In the genomic region with DNA sequence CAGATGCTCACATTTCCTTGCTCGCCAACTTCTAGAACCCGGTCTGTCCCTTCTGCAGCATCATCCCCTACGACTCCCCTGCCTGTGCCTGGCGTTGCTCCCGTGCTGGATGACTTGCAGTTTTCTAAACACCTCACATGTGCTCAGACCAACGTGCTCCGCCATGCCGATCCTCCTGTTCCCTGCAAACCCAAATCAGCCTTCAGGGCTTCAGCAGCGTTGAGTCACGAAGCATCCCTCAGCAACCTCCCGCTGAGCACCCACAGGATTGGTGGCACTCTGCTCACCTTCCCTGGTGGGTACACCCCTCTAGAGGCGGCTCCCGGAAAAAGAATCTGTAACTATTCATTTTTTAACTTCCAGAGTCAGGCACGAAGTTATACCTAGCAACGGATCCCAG, we compare ENCODE assay signal across 21 cellular contexts. TPM values are rescaled to one million over a fixed set of nuclear protein-coding genes. Genes with fewer than 3 reads are reported as not detected.
DNase-seq lines count a peak whose midpoint lies in the region; ATAC-seq, FAIRE-seq and TF ChIP-seq lines count a peak whose summit lies in the region.
"Had no signal": no experiment of that assay in that cellular context is flagged by ENCODE, and none has a peak within 500 bp of the region (broad histone marks: within the 10 kb centered on the region; RNA-seq: fewer than 3 reads in every experiment).

No MANE protein-coding gene starts in this region.

- H4K8ac ChIP-seq in mesenchymal stem cell (ENCODE audit: low read length) = no peak overlapping the region

- H3K4me1 Mint-ChIP-seq in neural progenitor cell = peaks cover 25% of the 10 kb centered on the region
- H3K4me1 Mint-ChIP-seq: activated T-helper 17 cell treated with anti-CD3 and anti-CD28 coated beads, Interleukin-2, amount 50 U/mL, for 72 hours had no signal

- H3K27me3 ChIP-seq in Loucy (ENCODE audit: insufficient read depth, low read length, poor library complexity, severe bottlenecking) (no peaks in the 10 kb centered on the region), bronchial epithelial cell (ENCODE audit: control insufficient read depth, insufficient read depth, low read length) (peaks cover 1% of the 10 kb centered on the region), neural progenitor cell (peaks cover 49% of the 10 kb centered on the region), mesenchymal stem cell (ENCODE audit: control insufficient read depth in 1 of 2, insufficient read depth in 1 of 2, low read length in 2 of 2) (peaks cover 0 to 21% of the 10 kb centered on the region in 2 experiments)
- H3K27me3 ChIP-seq: BLaER1 had no signal

- no peak overlapping the region for H2AK5ac ChIP-seq in mesenchymal stem cell (ENCODE audit: low read length, severe bottlenecking)

- H3K23ac ChIP-seq in mesenchymal stem cell (ENCODE audit: low read length in 2 of 2) = no peak overlapping the region

- no peak overlapping the region for H2BK15ac ChIP-seq in mesenchymal stem cell (ENCODE audit: low read depth, poor library complexity, severe bottlenecking)

- H2AFZ ChIP-seq in Loucy (ENCODE audit: low read length) = 0 out of 2 replicates have a peak overlapping the region, but pooled peaks have one; percentile 9
- H2AFZ ChIP-seq in neural progenitor cell (replicated peaks) = no peak overlapping the region
- no peak overlapping the region for H2AFZ ChIP-seq in mesenchymal stem cell (ENCODE audit: low read depth, low read length)

- no peaks in the 10 kb centered on the region for H4K20me1 ChIP-seq in Loucy (ENCODE audit: insufficient read depth, low read length, poor library complexity, severe bottlenecking)
- no peaks in the 10 kb centered on the region for H4K20me1 ChIP-seq in neural progenitor cell (ENCODE audit: low read depth)
- H4K20me1 ChIP-seq: BLaER1 had no signal

- H3K27ac ChIP-seq in neural progenitor cell (no peak overlapping the region), mesenchymal stem cell (ENCODE audit: low read length, poor library complexity, severe bottlenecking) (no peak overlapping the region)
- H3K27ac ChIP-seq: BLaER1, epithelial cell of prostate, KMS-11, uterus had no signal

- no peak overlapping the region for H2BK12ac ChIP-seq in mesenchymal stem cell (ENCODE audit: low read length in 2 of 2)

- peaks cover 13% of the 10 kb centered on the region for H3K27me3 Mint-ChIP-seq in neural progenitor cell (ENCODE audit: insufficient read depth, low read depth)

- H3K14ac ChIP-seq in mesenchymal stem cell (ENCODE audit: low read length in 2 of 2) = no peak overlapping the region

- no peak overlapping the region for H3K27ac Mint-ChIP-seq in neural progenitor cell
- H3K27ac Mint-ChIP-seq: activated T-helper 17 cell treated with anti-CD3 and anti-CD28 coated beads, Interleukin-2, amount 50 U/mL, for 72 hours; dendritic cell treated with granulocyte-macrophage colony-stimulating factor and Interleukin-4, amounts not matched to agents 40 ng/mL and 50 ng/mL, for 4 days had no signal

- H3K79me1 ChIP-seq in mesenchymal stem cell (replicated peaks; ENCODE audit: low read length, poor library complexity, severe bottlenecking) = no peaks in the 10 kb centered on the region

- TF ChIP-seq CTCF in Loucy (conservative IDR thresholded peaks at IDR 0.05; ENCODE audit: low read length) (no peak), bronchial epithelial cell (IDR thresholded peaks at IDR 0.05; ENCODE audit: insufficient read depth, low read length, severe bottlenecking) (no peak), neural progenitor cell (IDR thresholded peaks at IDR 0.05) (no peak)

- H4K91ac ChIP-seq in mesenchymal stem cell (ENCODE audit: low read length) = no peak overlapping the region

- H3K79me2 ChIP-seq in Loucy (ENCODE audit: insufficient read depth, low read length) (no peaks in the 10 kb centered on the region), neural progenitor cell (ENCODE audit: low read depth) (no peaks in the 10 kb centered on the region)

- H2BK120ac ChIP-seq in mesenchymal stem cell (ENCODE audit: low read depth, low read length) = no peak overlapping the region

- H3K4me3 ChIP-seq in Loucy (ENCODE audit: low read length, poor library complexity, severe bottlenecking) = no peak overlapping the region
- H3K4me3 ChIP-seq in bronchial epithelial cell (ENCODE audit: low read depth, low read length) = no peak overlapping the region
- H3K4me3 ChIP-seq in neural progenitor cell = no peak overlapping the region
- no peak overlapping the region for H3K4me3 ChIP-seq in mesenchymal stem cell (ENCODE audit: insufficient read depth in 1 of 2, low read depth in 1 of 2, low read length in 2 of 2)
- H3K4me3 ChIP-seq: BLaER1, uterus had no signal

- H3K4me3 Mint-ChIP-seq in neural progenitor cell = no peak overlapping the region
- H3K4me3 Mint-ChIP-seq: activated T-helper 17 cell treated with anti-CD3 and anti-CD28 coated beads, Interleukin-2, amount 50 U/mL, for 72 hours; brain; dendritic cell treated with granulocyte-macrophage colony-stimulating factor and Interleukin-4, amounts not matched to agents 40 ng/mL and 50 ng/mL, for 4 days had no signal

- peak in 2 of 3 experiments; percentile 60 to 72 for DNase-seq in NCI-H1417 (lab: John Stamatoyannopoulos, UW)
- no peak for DNase-seq in NCI-H1417 treated with DMSO at 0.1 percent for 48 hours (lab: John Stamatoyannopoulos, UW)
- peak; percentile 26 for DNase-seq in bronchial epithelial cell (ENCODE audit: low read depth)
- DNase-seq in neural progenitor cell (ENCODE audit: low spot score) = peak; percentile 40
- DNase-seq in mesenchymal stem cell = no peak
- no peak for DNase-seq in HPDE6-E6E7 (ENCODE audit: extremely low spot score)
- DNase-seq: 8988T; activated CD4-positive, alpha-beta T cell treated with anti-CD3 and anti-CD28 coated beads for 1 hour; T1000 had no signal

- H3K4me2 ChIP-seq in Loucy (ENCODE audit: low read depth, low read length, poor library complexity, severe bottlenecking) (peak overlapping the region; percentile 12), neural progenitor cell (no peak overlapping the region), mesenchymal stem cell (ENCODE audit: low read length, poor library complexity, severe bottlenecking) (no peak overlapping the region)
- H3K4me2 ChIP-seq: BLaER1, KMS-11 had no signal

- H3K18ac ChIP-seq in mesenchymal stem cell (ENCODE audit: low read depth in 1 of 2, low read length in 2 of 2) = no peak overlapping the region

- peaks cover 32% of the 10 kb centered on the region for H3K9me3 Mint-ChIP-seq in neural progenitor cell
- H3K9me3 Mint-ChIP-seq: activated T-helper 17 cell treated with anti-CD3 and anti-CD28 coated beads, Interleukin-2, amount 50 U/mL, for 72 hours; dendritic cell treated with granulocyte-macrophage colony-stimulating factor and Interleukin-4, amounts not matched to agents 40 ng/mL and 50 ng/mL, for 4 days had no signal

- H3K9me2 ChIP-seq in Loucy (replicated peaks; ENCODE audit: low read depth, low read length) = no peaks in the 10 kb centered on the region

- H3K4me1 ChIP-seq in Loucy (ENCODE audit: insufficient read depth, low read length, poor library complexity, severe bottlenecking) (no peaks in the 10 kb centered on the region), neural progenitor cell (no peaks in the 10 kb centered on the region), mesenchymal stem cell (ENCODE audit: control insufficient read depth, insufficient read depth, low read depth, low read length) (peaks cover 2% of the 10 kb centered on the region)

- no peaks in the 10 kb centered on the region for H3K36me3 ChIP-seq in Loucy (ENCODE audit: insufficient read depth, low read length)
- H3K36me3 ChIP-seq in bronchial epithelial cell (ENCODE audit: control insufficient read depth, insufficient read depth, low read length) = no peaks in the 10 kb centered on the region
- no peaks in the 10 kb centered on the region for H3K36me3 ChIP-seq in neural progenitor cell
- H3K36me3 ChIP-seq in mesenchymal stem cell (ENCODE audit: control insufficient read depth in 1 of 2, insufficient read depth in 2 of 2, low read depth in 1 of 2, low read length in 2 of 2) = no peaks in the 10 kb centered on the region
- H3K36me3 ChIP-seq: BLaER1, uterus had no signal

- H3K9ac ChIP-seq in Loucy (ENCODE audit: low read depth, low read length, poor library complexity, severe bottlenecking) (no peak overlapping the region), neural progenitor cell (no peak overlapping the region), mesenchymal stem cell (ENCODE audit: low read length) (no peak overlapping the region)
- H3K9ac ChIP-seq: BLaER1, KMS-11 had no signal

- H2BK5ac ChIP-seq in mesenchymal stem cell (ENCODE audit: low read depth, low read length, poor library complexity, severe bottlenecking) = no peak overlapping the region

- no peaks in the 10 kb centered on the region for H3K9me3 ChIP-seq in Loucy (ENCODE audit: insufficient read depth, low read depth, low read length)
- no peaks in the 10 kb centered on the region for H3K9me3 ChIP-seq in neural progenitor cell (ENCODE audit: low read depth)
- no peaks in the 10 kb centered on the region for H3K9me3 ChIP-seq in mesenchymal stem cell (ENCODE audit: control insufficient read depth, low read length)
- H3K9me3 ChIP-seq: BLaER1, uterus had no signal

- 62% methylated on average over 13 of the region's 15 CpGs for WGBS in mesenchymal stem cell

- H3K4ac ChIP-seq in mesenchymal stem cell (ENCODE audit: low read depth in 1 of 2, low read length in 2 of 2) = no peak overlapping the region

- H3K36me3 Mint-ChIP-seq in neural progenitor cell = no peaks in the 10 kb centered on the region
- H3K36me3 Mint-ChIP-seq: brain had no signal

- ATAC-seq in GM19328 (IDR thresholded peaks at IDR 0.05; ENCODE audit: unreplicated experiment) = no peak
- ATAC-seq: activated T-helper 17 cell treated with anti-CD3 and anti-CD28 coated beads, Interleukin-2, amount 50 U/mL, for 72 hours had no signal

- FAIRE-seq in bronchial epithelial cell (lab: Jason Lieb, UNC) = no peak

- no peaks in the 10 kb centered on the region for H3F3A ChIP-seq in Loucy (ENCODE audit: low read depth)
- no peaks in the 10 kb centered on the region for H3F3A ChIP-seq in neural progenitor cell (ENCODE audit: low read depth)

RNA-seq across cellular contexts. Expression of a gene that starts 2.8 kb away (rescaled TPM):
- total RNA-seq in bronchial epithelial cell = not detected in 2 replicates
- not detected in 2 replicates for total RNA-seq in neural progenitor cell (ENCODE audit: low replicate concordance)
- not detected for polyA plus RNA-seq in mesenchymal stem cell (2013, experiment 1 of 2)
- not detected for polyA plus RNA-seq in mesenchymal stem cell (2013, experiment 2 of 2)
- total RNA-seq: activated T-helper 17 cell treated with anti-CD3 and anti-CD28 coated beads, Interleukin-2, amount 50 U/mL, for 72 hours; frontal cortex; mononuclear cell had no signal
- polyA plus RNA-seq: neural cell had no signal

Comparison
In these comparisons a context has a peak if more than half of its experiments do, and no peak if none do; other contexts are left out.
1. DNase-seq: peak in NCI-H1417 (2 of 3), bronchial epithelial cell (single experiment) and neural progenitor cell (single experiment); none in NCI-H1417 treated with DMSO at 0.1 percent for 48 hours (single experiment), mesenchymal stem cell (single experiment) and HPDE6-E6E7 (single experiment).